12 cellular contexts compared by ENCODE assay signal in the genomic region with DNA sequence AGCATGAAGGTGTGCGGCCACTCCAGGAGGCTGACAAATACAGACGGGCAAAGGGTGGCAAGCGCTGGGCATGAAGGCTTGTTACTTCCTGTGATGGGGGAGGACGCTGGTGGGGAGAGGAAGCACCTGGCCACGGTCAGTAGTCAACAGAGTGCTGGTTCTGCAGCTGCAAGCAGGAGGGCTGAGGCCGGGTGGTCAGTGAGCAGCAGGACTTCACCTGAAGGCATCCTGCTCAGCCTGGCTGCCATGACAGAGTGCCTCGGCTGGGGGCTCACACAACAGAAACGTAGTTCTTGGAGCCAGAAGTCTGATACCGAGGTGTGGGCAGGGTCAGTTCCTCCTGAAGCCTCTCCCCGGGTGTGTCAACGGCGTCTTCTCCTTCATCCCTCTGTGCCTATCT.
DNase-seq lines count a peak whose midpoint lies in the region; ATAC-seq and TF ChIP-seq lines count a peak whose summit lies in the region.
"Had no signal": no experiment of that assay in that cellular context is flagged by ENCODE, and none has a peak within 500 bp of the region (broad histone marks: within the 10 kb centered on the region; RNA-seq: fewer than 3 reads in every experiment).

No MANE protein-coding gene starts in this region.

- no TSS peak for BruUV-seq in Caco-2 (replicated peaks; lab: Mats Ljungman, UMichigan)

- 66 to 71% methylated on average over 12 of the region's 12 CpGs for WGBS in lung, 2 donors

- no peak overlapping the region for H3K4me3 Mint-ChIP-seq in Caco-2 (ENCODE audit: unreplicated experiment)
- H3K4me3 Mint-ChIP-seq: CD4-positive, CD25-positive, alpha-beta regulatory T cell; GM23338 had no signal

- DNase-seq in MM.1S (peak; percentile 33), lung (ENCODE audit: low spot score) (peak; percentile 16), SKM-1 treated with dmso at 0.1 percent for 144 hours (lab: John Stamatoyannopoulos, UW; ENCODE audit: unreplicated experiment) (no peak), LoVo (ENCODE audit: low spot score) (no peak), Caco-2 (no peak)
- DNase-seq: CD4-positive, CD25-positive, alpha-beta regulatory T cell; DMS79 treated with DMSO at 0.1 percent for 48 hours; GDM1; H7 had no signal

- H3K36me3 Mint-ChIP-seq in Caco-2 (ENCODE audit: insufficient read depth, unreplicated experiment), result no peaks in the 10 kb centered on the region
- H3K36me3 Mint-ChIP-seq: CD4-positive, CD25-positive, alpha-beta regulatory T cell had no signal

- no peak for ATAC-seq in lung (ENCODE audit: insufficient read depth, low FRiP score)
- ATAC-seq: A549, GM23338 had no signal

- no peak for TF ChIP-seq CTCF in MM.1S (IDR thresholded peaks at IDR 0.05; ENCODE audit: low read length)
- TF ChIP-seq CTCF in lung (IDR thresholded peaks at IDR 0.05; ENCODE audit: control extremely low read depth, extremely low read depth), result no peak
- TF ChIP-seq CTCF in Caco-2 (IDR thresholded peaks at IDR 0.05; ENCODE audit: insufficient read depth in 1 of 2, low read depth in 1 of 2, low read length in 1 of 2, severe bottlenecking in 1 of 2, unreplicated experiment in 1 of 2), result no peak

- peaks cover 14% of the 10 kb centered on the region for H3K9me3 Mint-ChIP-seq in Caco-2 (ENCODE audit: unreplicated experiment)

- peaks cover 0 to 30% (median 0%) of the 10 kb centered on the region in 11 experiments; a peak in 6 of 22 replicates for H3K27me3 ChIP-seq in BLaER1 treated with 17β-estradiol and CSF1 and Interleukin-3, amounts not matched to agents 10 nM and 100 nM
- no peaks in the 10 kb centered on the region; the same call in 1 of the 2 replicates for H3K27me3 ChIP-seq in MM.1S (replicated peaks; ENCODE audit: insufficient read depth, low read length)
- H3K27me3 ChIP-seq in lung (ENCODE audit: control insufficient read depth, insufficient read depth), result no peaks in the 10 kb centered on the region
- H3K27me3 ChIP-seq in Caco-2 (replicated peaks; ENCODE audit: control insufficient read depth, insufficient read depth, low read length), result peaks cover 1% of the 10 kb centered on the region; the same call in 1 of the 2 replicates

- no peaks in the 10 kb centered on the region for H3K9me2 ChIP-seq in MM.1S (replicated peaks; ENCODE audit: insufficient read depth, low read length)

- intact Hi-C loops in Caco-2 (cut with micrococcal nuclease; ENCODE audit: unreplicated experiment), result no loop called here

- POLR2A ChIA-PET in Caco-2 (lab: Charles Lee), result no interaction called here

- H3K4me1 Mint-ChIP-seq in Caco-2 (ENCODE audit: low read depth, unreplicated experiment), result no peaks in the 10 kb centered on the region

- peak overlapping the region; percentile 69 to 94 (median 86) for H3K4me2 ChIP-seq in BLaER1 treated with 17β-estradiol and CSF1 and Interleukin-3, amounts not matched to agents 10 nM and 100 nM
- no peak overlapping the region for H3K4me2 ChIP-seq in MM.1S (ENCODE audit: low read depth, low read length)
- H3K4me2 ChIP-seq: A549, GM23338 had no signal

- no peaks in the 10 kb centered on the region for H3K36me3 ChIP-seq in BLaER1 treated with 17β-estradiol and CSF1 and Interleukin-3, amounts not matched to agents 10 nM and 100 nM
- H3K36me3 ChIP-seq in MM.1S (replicated peaks; ENCODE audit: insufficient read depth, low read length), result no peaks in the 10 kb centered on the region
- H3K36me3 ChIP-seq in lung (ENCODE audit: control insufficient read depth in 2 of 2, insufficient read depth in 2 of 2, low read length in 2 of 2), result no peaks in the 10 kb centered on the region
- H3K36me3 ChIP-seq in Caco-2 (ENCODE audit: control insufficient read depth, insufficient read depth, low read length), result no peaks in the 10 kb centered on the region

- H3K9me3 ChIP-seq in BLaER1 treated with 17β-estradiol and CSF1 and Interleukin-3, amounts not matched to agents 10 nM and 100 nM (replicated peaks in 1 of 11), result peaks cover 7 to 34% (median 13%) of the 10 kb centered on the region in 11 experiments; a peak in 17 of 22 replicates
- H3K9me3 ChIP-seq in MM.1S (replicated peaks; ENCODE audit: insufficient read depth, low read length), result no peaks in the 10 kb centered on the region
- peaks cover 0 to 9% of the 10 kb centered on the region in 2 donors for H3K9me3 ChIP-seq in lung (ENCODE audit: control insufficient read depth in 2 of 2, insufficient read depth in 1 of 2, low read length in 1 of 2)
- no peaks in the 10 kb centered on the region for H3K9me3 ChIP-seq in Caco-2
- H3K9me3 ChIP-seq: A549 had no signal

- CTCF ChIA-PET in Caco-2 (lab: Charles Lee), result no interaction called here

- H3K27ac Mint-ChIP-seq in Caco-2 (ENCODE audit: unreplicated experiment), result no peak overlapping the region
- H3K27ac Mint-ChIP-seq: CD4-positive, CD25-positive, alpha-beta regulatory T cell; GM23338 had no signal

- H3F3A ChIP-seq in MM.1S (ENCODE audit: insufficient read depth, low read length), result no peaks in the 10 kb centered on the region

- H3K4me3 ChIP-seq in BLaER1 treated with 17β-estradiol and CSF1 and Interleukin-3, amounts not matched to agents 10 nM and 100 nM, result peak overlapping the region in 1 of 10 experiments; percentile 30; a peak in 2 of 20 replicates
- H3K4me3 ChIP-seq in MM.1S (ENCODE audit: low read length) (no peak overlapping the region), lung (no peak overlapping the region), Caco-2 (ENCODE audit: low read depth, low read length) (no peak overlapping the region)
- H3K4me3 ChIP-seq: A549, GM23338 had no signal

- H3K9ac ChIP-seq in BLaER1 treated with 17β-estradiol and CSF1 and Interleukin-3, amounts not matched to agents 10 nM and 100 nM, result peak overlapping the region in 3 of 11 experiments; percentile 4 to 40 (median 34); a peak in 6 of 22 replicates
- H3K9ac ChIP-seq in MM.1S (ENCODE audit: low read length), result no peak overlapping the region

- peaks cover 35% of the 10 kb centered on the region for H3K27me3 Mint-ChIP-seq in Caco-2 (ENCODE audit: insufficient read depth, unreplicated experiment)
- H3K27me3 Mint-ChIP-seq: CD4-positive, CD25-positive, alpha-beta regulatory T cell had no signal

- no peak overlapping the region for H2AFZ ChIP-seq in MM.1S (ENCODE audit: low read length)
- H2AFZ ChIP-seq: GM23338 had no signal

- H3K79me2 ChIP-seq in MM.1S (ENCODE audit: low read length), result no peaks in the 10 kb centered on the region

- H4K20me1 ChIP-seq in BLaER1 treated with 17β-estradiol and CSF1 and Interleukin-3, amounts not matched to agents 10 nM and 100 nM, result no peaks in the 10 kb centered on the region
- H4K20me1 ChIP-seq in MM.1S (ENCODE audit: insufficient read depth, low read length), result no peaks in the 10 kb centered on the region

- peak overlapping the region in 9 of 11 experiments; percentile 26 to 93 (median 90); a peak in 17 of 22 replicates for H3K27ac ChIP-seq in BLaER1 treated with 17β-estradiol and CSF1 and Interleukin-3, amounts not matched to agents 10 nM and 100 nM
- H3K27ac ChIP-seq in MM.1S (ENCODE audit: low read length) (no peak overlapping the region), lung (ENCODE audit: low read depth in 1 of 2, low read length in 1 of 2) (no peak overlapping the region)
- H3K27ac ChIP-seq: A549 had no signal

- peaks cover 49 to 78% (median 61%) of the 10 kb centered on the region in 10 experiments for H3K4me1 ChIP-seq in BLaER1 treated with 17β-estradiol and CSF1 and Interleukin-3, amounts not matched to agents 10 nM and 100 nM
- H3K4me1 ChIP-seq in MM.1S (ENCODE audit: low read length) (no peaks in the 10 kb centered on the region), lung (ENCODE audit: control insufficient read depth in 2 of 2, insufficient read depth in 2 of 2, low read length in 2 of 2) (no peaks in the 10 kb centered on the region), Caco-2 (no peaks in the 10 kb centered on the region)
- H3K4me1 ChIP-seq: A549 had no signal

Comparison
In these comparisons a context has a peak if more than half of its experiments do, and no peak if none do; other contexts are left out.
1. H3K27ac ChIP-seq: peak in BLaER1 treated with 17β-estradiol and CSF1 and Interleukin-3, amounts not matched to agents 10 nM and 100 nM (9 of 11); none in MM.1S (single experiment) and lung (0 of 2).
2. DNase-seq: peak in MM.1S (single experiment) and lung (single experiment); none in SKM-1 treated with dmso at 0.1 percent for 144 hours (single experiment), LoVo (single experiment) and Caco-2 (0 of 2).